9 cellular contexts compared by ENCODE assay signal in the genomic region with DNA sequence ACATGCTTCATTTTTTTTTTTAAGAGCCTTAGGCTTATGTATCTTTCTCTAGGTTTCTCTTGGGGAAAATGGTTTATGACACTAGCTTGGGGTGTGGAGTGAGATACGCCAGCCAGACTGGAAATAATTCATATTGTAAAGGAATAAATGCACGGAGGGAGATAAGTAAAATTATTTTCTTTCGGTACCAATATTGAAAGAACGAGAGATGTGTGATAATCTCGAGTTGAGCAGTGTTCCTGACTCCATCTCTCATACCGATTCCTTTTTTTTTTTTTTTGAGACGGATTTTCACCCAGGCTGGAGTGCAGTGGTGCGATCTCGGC. TPM values are rescaled to one million over a fixed set of nuclear protein-coding genes. Genes with fewer than 3 reads are reported as not detected.
DNase-seq lines count a peak whose midpoint lies in the region; ATAC-seq, FAIRE-seq and TF ChIP-seq lines count a peak whose summit lies in the region.
"Had no signal": no experiment of that assay in that cellular context is flagged by ENCODE, and none has a peak within 500 bp of the region (broad histone marks: within the 10 kb centered on the region; RNA-seq: fewer than 3 reads in every experiment).

No MANE protein-coding gene starts in this region.

- CTCF ChIA-PET in GM12878 (lab: Yijun Ruan, JAX), result interaction anchor here (1.1 to 1.8 kb wide), 6 partner anchors 22 to 82 kb away, joined by 3 to 16 read pairs (median 6); no protein-coding TSS in a partner anchor

- no peaks in the 10 kb centered on the region for H3K27me3 ChIP-seq in GM12878 (replicated peaks in 1 of 2; ENCODE audit: control insufficient read depth in 2 of 2, insufficient read depth in 2 of 2, low read length in 1 of 2)
- no peaks in the 10 kb centered on the region for H3K27me3 ChIP-seq in tibial nerve

- H3K36me3 ChIP-seq in GM12878 (ENCODE audit: control insufficient read depth in 2 of 2, insufficient read depth in 2 of 2, low read length in 1 of 2) (peaks cover 0 to 4% of the 10 kb centered on the region in 2 experiments; a peak in 1 of 4 replicates), tibial nerve (no peaks in the 10 kb centered on the region)

- peak overlapping the region; percentile 73 for H3K4me2 ChIP-seq in GM12878 (ENCODE audit: control insufficient read depth, insufficient read depth)

- POLR2A ChIA-PET in GM12878 (lab: Charles Lee), result interaction anchor here (0.6 to 3.2 kb wide), 9 partner anchors 9 to 99 kb away, joined by 3 to 17 read pairs (median 4); no protein-coding TSS in a partner anchor

- intact Hi-C loops in GM12878 (cut with micrococcal nuclease; ENCODE audit: unreplicated experiment), result loop anchor here (2.0 to 5.0 kb wide), 4 partner anchors 40 to 95 kb away; partner anchors contain the start of gene DIMT1
- intact Hi-C loops in lower leg skin (cut with DNase I; ENCODE audit: low total_unique reads), result no loop called here

- WGBS in GM12878 (ENCODE audit: insufficient coverage, insufficient replicate concordance, low lambda C conversion rate, missing lambda C conversion rate), result 0% methylated on average over 9 of the region's 9 CpGs
- 3% methylated on average over 9 of the region's 9 CpGs for WGBS in lower leg skin, 2 donors
- 4 to 5% methylated on average over 9 of the region's 9 CpGs for WGBS in tibial nerve, 2 donors

- TSS peak; percentile 55 for BruUV-seq in GM12878 (replicated peaks; lab: Mats Ljungman, UMichigan)

- H3K4me3 ChIP-seq in GM12878, result peak overlapping the region; percentile 93
- H3K4me3 ChIP-seq in lower leg skin (ENCODE audit: low read depth, poor library complexity, severe bottlenecking), result peak overlapping the region; percentile 98
- H3K4me3 ChIP-seq in tibial nerve, result peak overlapping the region; percentile 72 to 99 (median 90)

- in situ Hi-C loops in GM12878 (cut with MboI), result no loop called here

- H3K27me3 Mint-ChIP-seq in activated T-cell treated with anti-CD3 and anti-CD28 coated beads, Interleukin-2, amount 50 U/mL, for 72 hours (ENCODE audit: low read depth), result no peaks in the 10 kb centered on the region

- H3K4me1 Mint-ChIP-seq in activated T-cell treated with anti-CD3 and anti-CD28 coated beads, Interleukin-2, amount 50 U/mL, for 72 hours (ENCODE audit: low read depth), result peaks cover 75% of the 10 kb centered on the region

- H3K9ac ChIP-seq in GM12878 (ENCODE audit: control insufficient read depth, insufficient read depth, low read length), result peak overlapping the region; percentile 66

- RAD21 ChIA-PET in GM12878 (lab: Charles Lee; ENCODE audit: unreplicated experiment), result interaction anchor here (0.7 to 4.6 kb wide), 8 partner anchors 9 to 97 kb away, joined by 3 to 17 read pairs (median 4); partner anchors contain the start of gene DIMT1

- H3K36me3 Mint-ChIP-seq in activated T-cell treated with anti-CD3 and anti-CD28 coated beads, Interleukin-2, amount 50 U/mL, for 72 hours (ENCODE audit: insufficient read depth in 2 of 2), result peaks cover 22 to 33% of the 10 kb centered on the region in 2 donors

- H3K9me3 ChIP-seq in GM12878 (replicated peaks; ENCODE audit: control insufficient read depth, insufficient read depth, low read length) (no peaks in the 10 kb centered on the region), tibial nerve (no peaks in the 10 kb centered on the region)

- TF ChIP-seq CTCF in GM12878 (IDR thresholded peaks at IDR 0.05 in 2 of 3, conservative IDR thresholded peaks at IDR 0.05 in 1 of 3; ENCODE audit: control insufficient read depth in 2 of 3, extremely low read depth in 1 of 3, insufficient read depth in 1 of 3, low read depth in 3 of 3, low read length in 3 of 3) (no peak), lower leg skin (IDR thresholded peaks at IDR 0.05) (no peak), tibial nerve (IDR thresholded peaks at IDR 0.05) (no peak)

- no peak for TF ChIP-seq EP300 in GM12878 (IDR thresholded peaks at IDR 0.05; ENCODE audit: borderline replicate concordance in 1 of 2, control insufficient read depth in 1 of 2, low read depth in 2 of 2, low read length in 2 of 2)
- no peak for TF ChIP-seq EP300 in tibial nerve (IDR thresholded peaks at IDR 0.05)

- H3K27ac ChIP-seq in GM12878 (ENCODE audit: control insufficient read depth, insufficient read depth), result peak overlapping the region; percentile 67
- peak overlapping the region in 3 of 4 donors; percentile 86 to 89 (median 87) for H3K27ac ChIP-seq in tibial nerve

- H3K27ac Mint-ChIP-seq in activated T-cell treated with anti-CD3 and anti-CD28 coated beads, Interleukin-2, amount 50 U/mL, for 72 hours, result peak overlapping the region; percentile 92

- DNase-seq in activated T-cell treated with anti-CD3 and anti-CD28 coated beads, Interleukin-2, amount 50 U/mL, for 72 hours, result no peak
- no peak for DNase-seq in activated T-cell treated with anti-CD3 and anti-CD28 coated beads, Interleukin-2, amount 50 U/mL, for 48 hours
- no peak for DNase-seq in GM12878 (ENCODE audit: low read depth, low spot score)
- no peak for DNase-seq in lower leg skin (ENCODE audit: low spot score in 2 of 2)
- no peak for DNase-seq in tibial nerve (ENCODE audit: low spot score in 2 of 2)
- no peak for DNase-seq in NCI-H1694 (lab: John Stamatoyannopoulos, UW)
- no peak for DNase-seq in NCI-H2081 (lab: John Stamatoyannopoulos, UW)

- peak overlapping the region; percentile 37; the same call in 1 of the 2 replicates for H2AFZ ChIP-seq in GM12878 (ENCODE audit: control insufficient read depth, low read depth, low read length)

- H3K4me3 Mint-ChIP-seq in activated T-cell treated with anti-CD3 and anti-CD28 coated beads, Interleukin-2, amount 50 U/mL, for 72 hours, result peak overlapping the region; percentile 93 to 98

- H4K20me1 ChIP-seq in GM12878 (ENCODE audit: control insufficient read depth, insufficient read depth), result no peaks in the 10 kb centered on the region; the same call in 1 of the 2 replicates

- no peak for FAIRE-seq in GM12878 (lab: Jason Lieb, UNC)
- FAIRE-seq: endometrium had no signal

- H3K79me2 ChIP-seq in GM12878 (ENCODE audit: control insufficient read depth, insufficient read depth, low read length), result peaks cover 62% of the 10 kb centered on the region

- no peaks in the 10 kb centered on the region for H3K9me3 Mint-ChIP-seq in activated T-cell treated with anti-CD3 and anti-CD28 coated beads, Interleukin-2, amount 50 U/mL, for 72 hours

- SMC1A ChIA-PET in GM12878 (lab: Charles Lee; ENCODE audit: uncharacterized antibody, unreplicated experiment), result interaction anchor here (0.6 to 4.1 kb wide), 10 partner anchors 11 to 95 kb away, joined by 3 to 30 read pairs (median 9); partner anchors contain the start of gene DIMT1

- no peak for TF ChIP-seq RAD21 in GM12878 (IDR thresholded peaks at IDR 0.05; ENCODE audit: insufficient read depth, low read depth, low read length)

- no peak for ATAC-seq in activated T-cell treated with anti-CD3 and anti-CD28 coated beads, Interleukin-2, amount 50 U/mL, for 72 hours (replicated peaks in 1 of 2)
- ATAC-seq in GM12878, result no peak
- no peak for ATAC-seq in GM18907 (IDR thresholded peaks at IDR 0.05; ENCODE audit: unreplicated experiment)

- H3K4me1 ChIP-seq in GM12878 (ENCODE audit: control insufficient read depth, insufficient read depth, low read length) (peaks cover 9% of the 10 kb centered on the region), tibial nerve (peaks cover 0 to 46% (median 12%) of the 10 kb centered on the region in 4 donors)

- TF ChIP-seq POLR2A in GM12878 (IDR thresholded peaks at IDR 0.05; ENCODE audit: low read depth, low read length) (no peak), lower leg skin (IDR thresholded peaks at IDR 0.05) (no peak), tibial nerve (IDR thresholded peaks at IDR 0.05) (no peak)

TF ChIP-seq in GM12878, 131 proteins besides CTCF, POLR2A, EP300 and RAD21:
- TF ChIP-seq MEF2B (IDR thresholded peaks at IDR 0.05; ENCODE audit: partially characterized antibody, poor library complexity, severe bottlenecking), result peak; percentile 1
- no peak for TF ChIP-seq SPI1 (IDR thresholded peaks at IDR 0.05; ENCODE audit: borderline replicate concordance, insufficient read depth, low read depth, low read length)
- TF ChIP-seq ZNF384 (IDR thresholded peaks at IDR 0.05; ENCODE audit: borderline replicate concordance, low read depth, low read length), result peak; percentile 77

RNA-seq across cellular contexts. Expression of gene KIF2A, which starts 1.3 kb away (rescaled TPM):
- 100 to 1,000 TPM; 158 to 193 TPM for total RNA-seq in activated T-cell treated with anti-CD3 and anti-CD28 coated beads, Interleukin-2, amount 50 U/mL, for 72 hours
- 118 and 141 TPM in 2 replicates for total RNA-seq in GM12878 (2013; cell fraction: nucleolus; rRNA removed)
- total RNA-seq in GM12878 (2014; rRNA removed) (55.2 and 69.2 TPM in 2 replicates), GM12878 (2014; rRNA removed; fragmentation: Illumina TruSeq; extraction: Trizol) (97.3 and 97.9 TPM in 2 replicates), GM12878 (2021) (81.0 and 82.1 TPM in 2 replicates), lower leg skin (10 to 100 TPM; 14.5 to 33.4 (median 21.2) TPM), tibial nerve (10 to 100 TPM; 28.5 to 60.3 (median 44.9) TPM)
- polyA plus RNA-seq in GM12878 (2011; ENCODE audit: low read depth), result 31.2 TPM
- polyA plus RNA-seq in GM12878 (2011; rRNA removed) (78.1 and 121 TPM in 2 replicates), GM12878 (2014; fragmentation: Illumina TruSeq; extraction: Trizol) (124 and 140 TPM in 2 replicates), GM12878 (2014; fragmentation: Nextera tagmentation; extraction: Ambion mirVana) (10 to 100 TPM; 35.9 to 36.9 TPM), GM12878 (2014; rRNA removed) (44.2 and 54.3 TPM in 2 replicates), GM12878 (2016; fragmentation: Nextera tagmentation; extraction: Ambion mirVana) (100 to 1,000 TPM in 1 of 2 experiments, 10 to 100 TPM in 1; 93.1 to 106 TPM)
- 33.0 and 42.8 TPM in 2 replicates for polyA plus RNA-seq in GM12878 (2011; cell fraction: cytosol; rRNA removed)
- 44.1 and 58.5 TPM in 2 replicates for polyA plus RNA-seq in GM12878 (2011; cell fraction: nucleus; rRNA removed)
- polyA plus RNA-seq in GM12878 (2012), result 37.7 and 55.1 TPM in 2 replicates
- polyA minus RNA-seq in GM12878 (2011; rRNA and poly(A)+ RNA removed), result 73.4 and 117 TPM in 2 replicates
- 51.3 and 63.9 TPM in 2 replicates for polyA minus RNA-seq in GM12878 (2011; cell fraction: cytosol; rRNA and poly(A)+ RNA removed)
- polyA minus RNA-seq in GM12878 (2011; cell fraction: nucleus; rRNA and poly(A)+ RNA removed), result 35.1 and 43.3 TPM in 2 replicates
